ENCODE assay signal across 12 cellular contexts in the genomic region with DNA sequence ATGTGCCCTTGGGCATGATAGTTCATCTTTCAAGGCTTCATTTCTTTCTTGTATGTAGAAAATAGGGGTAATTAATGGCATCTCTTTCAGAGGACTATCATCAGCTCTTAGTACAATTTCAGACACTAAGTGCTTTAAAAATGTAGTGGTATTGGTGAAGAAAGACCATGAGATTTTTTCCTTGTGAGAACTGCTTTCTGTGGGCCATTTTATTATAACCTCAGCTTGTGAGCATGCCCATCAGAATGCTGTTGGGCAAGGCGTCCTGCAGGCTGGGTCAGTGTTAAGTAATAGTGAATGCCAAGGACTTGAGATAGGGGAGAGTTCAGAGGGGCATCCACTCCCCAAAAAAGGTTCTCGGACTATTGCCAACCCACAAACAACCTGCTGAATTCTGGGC.
A peak's percentile ranks its signal among the peaks of the same experiment; 100 is the strongest.
DNase-seq lines count a peak whose midpoint lies in the region; ATAC-seq, FAIRE-seq and TF ChIP-seq lines count a peak whose summit lies in the region.
"Had no signal": no experiment of that assay in that cellular context is flagged by ENCODE, and none has a peak within 500 bp of the region (broad histone marks: within the 10 kb centered on the region; RNA-seq: fewer than 3 reads in every experiment).

No MANE protein-coding gene starts in this region.

- H3K9me3 ChIP-seq in astrocyte (ENCODE audit: insufficient read depth, low read depth, low read length) (no peaks in the 10 kb centered on the region), right cardiac atrium (ENCODE audit: control insufficient read depth, low read length) (no peaks in the 10 kb centered on the region), stomach (no peaks in the 10 kb centered on the region)

- H3K36me3 ChIP-seq in astrocyte (ENCODE audit: insufficient read depth, low read length): peaks cover 31% of the 10 kb centered on the region
- H3K36me3 ChIP-seq in stomach: peaks cover 0 to 27% (median 6%) of the 10 kb centered on the region in 4 donors

- H2AFZ ChIP-seq in astrocyte (ENCODE audit: low read depth, low read length): no peak overlapping the region

- no peak for TF ChIP-seq POLR2A in stomach (IDR thresholded peaks at IDR 0.05)

- 58% methylated on average over 2 of the region's 2 CpGs for WGBS in right cardiac atrium
- WGBS in stomach, 5 donors: 62 to 86% (median 75%) methylated on average over 2 of the region's 2 CpGs

- H3K4me3 Mint-ChIP-seq in astrocyte (ENCODE audit: unreplicated experiment): no peak overlapping the region
- H3K4me3 Mint-ChIP-seq: CD4-positive, CD25-positive, alpha-beta regulatory T cell had no signal

- ATAC-seq in right cardiac atrium: peak in 1 of 2 donors; percentile 17
- no peak for ATAC-seq in HG02885 (IDR thresholded peaks at IDR 0.05; ENCODE audit: poor library complexity, unreplicated experiment)
- no peak for ATAC-seq in HG03025 (IDR thresholded peaks at IDR 0.05; ENCODE audit: low FRiP score, unreplicated experiment)

- H3K36me3 Mint-ChIP-seq in astrocyte (ENCODE audit: low read depth, unreplicated experiment): peaks cover 42% of the 10 kb centered on the region

- H3K4me3 ChIP-seq in astrocyte (ENCODE audit: insufficient read depth, low read depth, low read length): no peak overlapping the region
- H3K4me3 ChIP-seq in right cardiac atrium (ENCODE audit: low read length): no peak overlapping the region
- H3K4me3 ChIP-seq in stomach: no peak overlapping the region

- no peaks in the 10 kb centered on the region for H3K27me3 Mint-ChIP-seq in astrocyte (ENCODE audit: low read depth, unreplicated experiment)
- H3K27me3 Mint-ChIP-seq: CD4-positive, CD25-positive, alpha-beta regulatory T cell had no signal

- DNase-seq in EL (peak; percentile 49), astrocyte (ENCODE audit: low read depth) (peak; percentile 81), right cardiac atrium (no peak), stomach (no peak), GF-D8 (lab: John Stamatoyannopoulos, UW) (no peak), T-helper 1 cell (no peak)
- DNase-seq: activated CD4-positive, alpha-beta T cell treated with anti-CD3 and anti-CD28 coated beads, Interleukin-2, amount 50 U/mL, for 48 hours; activated naive CD4-positive, alpha-beta T cell treated with anti-CD3 and anti-CD28 coated beads, Interleukin-2, amount 50 U/mL, for 16 hours; CD4-positive, CD25-positive, alpha-beta regulatory T cell; GDM1 had no signal

- H3K4me2 ChIP-seq in astrocyte (ENCODE audit: low read length): no peak overlapping the region

- peaks cover 73% of the 10 kb centered on the region for H3K4me1 Mint-ChIP-seq in astrocyte (ENCODE audit: low read depth, unreplicated experiment)

- peak overlapping the region; percentile 21 for H3K9ac ChIP-seq in astrocyte (ENCODE audit: low read length)

- FAIRE-seq in astrocyte (lab: Jason Lieb, UNC): no peak

- TF ChIP-seq EP300 in stomach (IDR thresholded peaks at IDR 0.05): no peak

- peaks cover 66% of the 10 kb centered on the region for H3K79me2 ChIP-seq in astrocyte (ENCODE audit: insufficient read depth, low read length)

- peak overlapping the region; percentile 98 for H3K27ac Mint-ChIP-seq in astrocyte (ENCODE audit: unreplicated experiment)
- H3K27ac Mint-ChIP-seq: CD4-positive, CD25-positive, alpha-beta regulatory T cell had no signal

- intact Hi-C loops in right cardiac atrium (cut with DNase I) (no loop called here), stomach (cut with DNase I; ENCODE audit: low total_unique reads) (no loop called here)

- H3K9me3 Mint-ChIP-seq in astrocyte (ENCODE audit: unreplicated experiment): no peaks in the 10 kb centered on the region
- H3K9me3 Mint-ChIP-seq: CD4-positive, CD25-positive, alpha-beta regulatory T cell had no signal

- H3K4me1 ChIP-seq in astrocyte (ENCODE audit: insufficient read depth, low read length): peaks cover 38% of the 10 kb centered on the region
- peaks cover 18% of the 10 kb centered on the region for H3K4me1 ChIP-seq in right cardiac atrium (ENCODE audit: control insufficient read depth, insufficient read depth, low read length)
- peaks cover 12 to 84% (median 48%) of the 10 kb centered on the region in 4 donors for H3K4me1 ChIP-seq in stomach

- H4K20me1 ChIP-seq in astrocyte (ENCODE audit: insufficient read depth, low read length): peaks cover 8% of the 10 kb centered on the region

- H3K27me3 ChIP-seq in astrocyte (ENCODE audit: insufficient read depth, low read length) (no peaks in the 10 kb centered on the region), right cardiac atrium (ENCODE audit: control insufficient read depth, insufficient read depth) (no peaks in the 10 kb centered on the region), stomach (no peaks in the 10 kb centered on the region)

- H3K27ac ChIP-seq in astrocyte (ENCODE audit: low read depth, low read length) (peak overlapping the region; percentile 92), right cardiac atrium (ENCODE audit: low read length) (peak overlapping the region; percentile 90), stomach (peak overlapping the region in 3 of 5 donors; percentile 5 to 84 (median 40))

- TF ChIP-seq CTCF in astrocyte (IDR thresholded peaks at IDR 0.05; ENCODE audit: insufficient read depth, low read depth, low read length): no peak
- TF ChIP-seq CTCF in stomach (IDR thresholded peaks at IDR 0.05): no peak

Comparison
In these comparisons a context has a peak if more than half of its experiments do, and no peak if none do; other contexts are left out.
1. DNase-seq: peak in EL (single experiment) and astrocyte (single experiment); none in right cardiac atrium (0 of 3), stomach (single experiment), GF-D8 (single experiment) and T-helper 1 cell (0 of 5).
2. H3K27ac ChIP-seq: peak in every context shown above with its lines; median percentile 92 in astrocyte; 90 in right cardiac atrium; 40 in stomach.